ENCODE assay signal across 8 cellular contexts in the genomic region with DNA sequence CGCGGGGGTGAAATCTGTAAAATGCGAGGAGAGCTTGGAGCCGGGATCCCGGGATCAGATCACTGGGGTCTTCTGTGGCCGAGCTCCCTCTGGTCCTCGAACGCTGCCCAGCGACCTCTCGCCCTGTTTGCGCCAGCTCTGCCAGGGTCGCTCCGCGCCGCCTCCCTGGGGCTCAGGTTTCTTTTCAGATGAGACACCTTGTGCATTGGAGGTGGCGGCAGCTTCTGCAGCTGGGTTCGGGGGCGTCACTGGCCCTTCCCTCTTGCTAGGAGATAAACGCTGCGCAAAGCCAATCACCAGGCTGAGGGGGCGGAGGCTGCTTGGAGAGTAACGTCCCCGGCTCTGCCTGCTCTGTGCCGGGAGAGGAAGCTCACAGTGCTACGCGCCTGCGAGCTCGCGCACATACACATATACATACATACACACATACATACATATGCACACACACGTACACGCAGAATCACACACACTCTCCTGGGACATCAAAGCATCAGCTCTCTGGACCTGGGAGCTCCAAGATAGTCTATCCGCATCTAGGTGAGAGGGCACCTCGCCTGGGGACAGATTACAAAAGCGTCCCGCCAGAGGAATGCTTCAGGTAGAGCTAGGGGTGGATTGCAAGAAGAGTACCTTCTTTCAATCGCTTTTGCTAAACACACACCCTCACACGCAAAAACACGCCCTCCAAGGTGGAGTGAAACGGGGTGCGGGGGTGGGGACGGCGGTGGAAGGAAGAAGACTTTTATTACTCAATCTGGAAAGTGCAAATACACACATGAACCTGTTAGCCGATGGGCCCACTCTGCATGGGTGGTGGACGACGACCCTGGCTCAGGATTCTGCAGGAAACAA. TPM values are rescaled to one million over a fixed set of nuclear protein-coding genes. Genes with fewer than 3 reads are reported as not detected.
DNase-seq lines count a peak whose midpoint lies in the region; ATAC-seq and TF ChIP-seq lines count a peak whose summit lies in the region.

A gene with protein sequence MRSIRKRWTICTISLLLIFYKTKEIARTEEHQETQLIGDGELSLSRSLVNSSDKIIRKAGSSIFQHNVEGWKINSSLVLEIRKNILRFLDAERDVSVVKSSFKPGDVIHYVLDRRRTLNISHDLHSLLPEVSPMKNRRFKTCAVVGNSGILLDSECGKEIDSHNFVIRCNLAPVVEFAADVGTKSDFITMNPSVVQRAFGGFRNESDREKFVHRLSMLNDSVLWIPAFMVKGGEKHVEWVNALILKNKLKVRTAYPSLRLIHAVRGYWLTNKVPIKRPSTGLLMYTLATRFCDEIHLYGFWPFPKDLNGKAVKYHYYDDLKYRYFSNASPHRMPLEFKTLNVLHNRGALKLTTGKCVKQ (minus strand): TSS at position 247 of the 852 bp plus-strand sequence. CDS start 327 bp downstream, outside the sequence.

- H3K36me3 ChIP-seq in lower lobe of right lung, result no peaks in the 10 kb centered on the region

- intact Hi-C loops in dorsolateral prefrontal cortex (cut with DNase I) (loop anchor here (10.0 kb wide), 2 partner anchors 108 to 128 kb away; no protein-coding TSS in a partner anchor), lower lobe of right lung (cut with DNase I) (no loop called here)

- H3K9me3 ChIP-seq in lower lobe of right lung, result no peaks in the 10 kb centered on the region

- TF ChIP-seq CTCF in dorsolateral prefrontal cortex (IDR thresholded peaks at IDR 0.05 in 54 of 56, conservative IDR thresholded peaks at IDR 0.05 in 2 of 56; ENCODE audit: low read depth in 1 of 56, partially characterized antibody in 56 of 56), result no peak
- no peak for TF ChIP-seq CTCF in lower lobe of right lung (IDR thresholded peaks at IDR 0.05)

- DNase-seq in NCI-H510A (lab: John Stamatoyannopoulos, UW) (peak; percentile 84), dorsolateral prefrontal cortex (peak; percentile 20 to 89 (median 80)), lower lobe of right lung (peak; percentile 93), LoVo (ENCODE audit: low spot score) (no peak)
- peak; percentile 90 for DNase-seq in activated CD4-positive, alpha-beta T cell treated with anti-CD3 and anti-CD28 coated beads, Interleukin-2, amount 50 U/mL, for 1 hour
- DNase-seq in stimulated activated CD4-positive, alpha-beta T cell treated with anti-CD3 and anti-CD28 coated beads, Interleukin-4, amount 100 ng/mL, for 48 hours (ENCODE audit: low read depth in 2 of 2), result peak; percentile 81 to 89

- H3K4me3 ChIP-seq in dorsolateral prefrontal cortex (peak within 1 kb of the TSS; percentile 43 to 84 (median 65)), lower lobe of right lung (peak within 1 kb of the TSS; percentile 73)

- H3K27me3 ChIP-seq in dorsolateral prefrontal cortex (peaks cover 0 to 32% (median 0%) of the 10 kb centered on the region in 45 donors), lower lobe of right lung (ENCODE audit: low read depth) (no peaks in the 10 kb centered on the region)

- H3K27ac ChIP-seq in dorsolateral prefrontal cortex (peak within 1 kb of the TSS in 47 of 59 donors; percentile 5 to 83 (median 60)), lower lobe of right lung (peak within 1 kb of the TSS; percentile 86)

- H3K4me1 ChIP-seq in lower lobe of right lung, result peaks cover 20% of the 10 kb centered on the region

- ATAC-seq in GM18868 (IDR thresholded peaks at IDR 0.05; ENCODE audit: unreplicated experiment) (peak; percentile 67), HG03103 (IDR thresholded peaks at IDR 0.05; ENCODE audit: low read depth, unreplicated experiment) (peak; percentile 64), lower lobe of right lung (peak; percentile 84 to 91)

RNA-seq across cellular contexts. Expression of the gene that starts here (rescaled TPM):
- 10 to 100 TPM in 25 of 120 experiments, 1 to 10 TPM in 95; 2.7 to 16.8 (median 7.9) TPM for total RNA-seq in dorsolateral prefrontal cortex
- 20.5 TPM for total RNA-seq in lower lobe of right lung
